In the genomic region with DNA sequence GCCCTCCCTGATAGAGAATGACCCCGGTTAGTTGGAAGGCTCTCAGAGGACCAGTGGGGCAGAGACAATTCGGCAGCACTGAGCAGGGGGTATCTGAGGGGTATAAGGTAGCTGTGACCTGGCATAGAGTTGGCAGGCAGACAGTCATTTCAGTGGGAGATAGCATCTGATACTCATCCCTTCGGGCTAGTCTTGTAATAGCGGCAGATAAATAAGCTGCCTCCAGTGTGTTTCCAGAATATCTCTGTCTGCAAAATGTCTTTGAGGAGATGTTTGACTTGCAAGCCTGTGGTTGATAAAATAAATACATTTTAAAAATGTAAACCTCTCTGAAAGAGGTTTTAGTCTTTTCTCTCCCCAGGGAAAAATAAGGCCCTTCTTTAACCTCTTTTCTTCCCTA, we compare ENCODE assay signal across 21 cellular contexts. TPM values are rescaled to one million over a fixed set of nuclear protein-coding genes. Genes with fewer than 3 reads are reported as not detected.
DNase-seq lines count a peak whose midpoint lies in the region; ATAC-seq, FAIRE-seq and TF ChIP-seq lines count a peak whose summit lies in the region.
"Had no signal": no experiment of that assay in that cellular context is flagged by ENCODE, and none has a peak within 500 bp of the region (broad histone marks: within the 10 kb centered on the region; RNA-seq: fewer than 3 reads in every experiment).

No MANE protein-coding gene starts in this region.

- no peak overlapping the region; the same call in 1 of the 2 replicates for H3K27ac ChIP-seq in KMS-11
- peak overlapping the region; percentile 50 for H3K27ac ChIP-seq in psoas muscle
- H3K27ac ChIP-seq: Peyer's patch had no signal

- H3K9me3 ChIP-seq in BE2C (no peaks in the 10 kb centered on the region), psoas muscle (no peaks in the 10 kb centered on the region)
- H3K9me3 ChIP-seq: Peyer's patch had no signal

- FAIRE-seq in GM19239 (lab: Jason Lieb, UNC), result no peak
- FAIRE-seq: D721Med, H54 had no signal

- peaks cover 6% of the 10 kb centered on the region for H3K36me3 ChIP-seq in BE2C
- H3K36me3 ChIP-seq in KMS-11 (ENCODE audit: insufficient read depth), result no peaks in the 10 kb centered on the region
- H3K36me3 ChIP-seq in psoas muscle (ENCODE audit: insufficient read depth in 1 of 2, low read depth in 1 of 2), result no peaks in the 10 kb centered on the region
- H3K36me3 ChIP-seq: Peyer's patch had no signal

- H4K20me1 ChIP-seq in KMS-11 (ENCODE audit: insufficient read depth), result peaks cover 2% of the 10 kb centered on the region

- DNase-seq in BE2C (peak; percentile 12), fibroblast of villous mesenchyme (ENCODE audit: low read depth) (peak; percentile 56), psoas muscle (no peak), NCI-H2171 treated with DMSO at 0.1 percent for 48 hours (lab: John Stamatoyannopoulos, UW) (no peak), GM19239 (ENCODE audit: insufficient read length, low spot score) (no peak)
- DNase-seq: ACHN; CD4-positive, alpha-beta memory T cell; DND-41; GF-D8; MV-4-11; NCI-H1417 treated with DMSO at 0.1 percent for 48 hours; NCI-H2081; NCI-H226; NCI-H526 treated with DMSO at 0.1 percent for 48 hours; Peyer's patch; Right ventricle myocardium superior had no signal

- H3K4me3 ChIP-seq in BE2C (ENCODE audit: low read depth, low read length), result no peak overlapping the region
- H3K4me3 ChIP-seq in KMS-11 (IDR thresholded peaks at IDR 0.05; ENCODE audit: insufficient read depth, low read depth, low read length), result no peak overlapping the region
- no peak overlapping the region for H3K4me3 ChIP-seq in fibroblast of villous mesenchyme (ENCODE audit: low read depth, low read length)
- no peak overlapping the region for H3K4me3 ChIP-seq in psoas muscle
- H3K4me3 ChIP-seq: Peyer's patch had no signal

- peaks cover 3% of the 10 kb centered on the region; the same call in 1 of the 2 replicates for H3K4me1 ChIP-seq in BE2C
- peaks cover 30% of the 10 kb centered on the region for H3K4me1 ChIP-seq in KMS-11 (ENCODE audit: low read depth, poor library complexity, severe bottlenecking)
- peaks cover 63% of the 10 kb centered on the region for H3K4me1 ChIP-seq in psoas muscle

- no peak for TF ChIP-seq CTCF in BE2C (IDR thresholded peaks at IDR 0.05; ENCODE audit: low read depth, low read length)
- no peak for TF ChIP-seq CTCF in KMS-11 (conservative IDR thresholded peaks at IDR 0.05; ENCODE audit: low read depth, low read length)
- no peak for TF ChIP-seq CTCF in fibroblast of villous mesenchyme (IDR thresholded peaks at IDR 0.05; ENCODE audit: insufficient read depth, low read depth, low read length)
- no peak for TF ChIP-seq CTCF in psoas muscle (IDR thresholded peaks at IDR 0.05)

- no peaks in the 10 kb centered on the region for H3K27me3 ChIP-seq in BE2C
- no peaks in the 10 kb centered on the region for H3K27me3 ChIP-seq in KMS-11 (ENCODE audit: insufficient read depth, low read depth)
- no peaks in the 10 kb centered on the region for H3K27me3 ChIP-seq in psoas muscle (ENCODE audit: insufficient read depth in 3 of 3, low read length in 2 of 3)
- H3K27me3 ChIP-seq: Peyer's patch had no signal

- ATAC-seq in psoas muscle, result no peak
- ATAC-seq in GM21423 (IDR thresholded peaks at IDR 0.05; ENCODE audit: unreplicated experiment), result no peak
- ATAC-seq in GM21381 (IDR thresholded peaks at IDR 0.05; ENCODE audit: unreplicated experiment), result no peak

- 39 to 55% (median 42%) methylated on average over 4 of the region's 4 CpGs for WGBS in psoas muscle, 3 donors

- intact Hi-C loops in psoas muscle (cut with DNase I), result no loop called here

- H2AFZ ChIP-seq in KMS-11 (ENCODE audit: low read depth), result no peak overlapping the region

- H3K9ac ChIP-seq in KMS-11, result no peak overlapping the region

- H3K4me2 ChIP-seq in KMS-11, result peak overlapping the region; percentile 37

- H3K79me2 ChIP-seq in KMS-11 (ENCODE audit: insufficient read depth, low read depth), result peaks cover 75% of the 10 kb centered on the region

RNA-seq across cellular contexts. Expression of gene TEAD1, which starts 54.2 kb away (rescaled TPM):
- 39.2 TPM for polyA plus RNA-seq in BE2C (2012; ENCODE audit: insufficient read depth, insufficient read length, low read depth)
- 209 and 244 TPM in 2 replicates for total RNA-seq in fibroblast of villous mesenchyme
- 100 to 1,000 TPM; 111 to 178 (median 141) TPM for total RNA-seq in psoas muscle
- polyA plus RNA-seq in psoas muscle, result 100 to 1,000 TPM in 1 of 3 donors, 10 to 100 TPM in 2; 11.3 to 112 (median 19.6) TPM

Comparison
In these comparisons a context has a peak if more than half of its experiments do, and no peak if none do; other contexts are left out.
1. DNase-seq: peak in BE2C (single experiment) and fibroblast of villous mesenchyme (single experiment); none in psoas muscle (0 of 2), NCI-H2171 treated with DMSO at 0.1 percent for 48 hours (single experiment) and GM19239 (single experiment).